9 cellular contexts compared by ENCODE assay signal in the genomic region with DNA sequence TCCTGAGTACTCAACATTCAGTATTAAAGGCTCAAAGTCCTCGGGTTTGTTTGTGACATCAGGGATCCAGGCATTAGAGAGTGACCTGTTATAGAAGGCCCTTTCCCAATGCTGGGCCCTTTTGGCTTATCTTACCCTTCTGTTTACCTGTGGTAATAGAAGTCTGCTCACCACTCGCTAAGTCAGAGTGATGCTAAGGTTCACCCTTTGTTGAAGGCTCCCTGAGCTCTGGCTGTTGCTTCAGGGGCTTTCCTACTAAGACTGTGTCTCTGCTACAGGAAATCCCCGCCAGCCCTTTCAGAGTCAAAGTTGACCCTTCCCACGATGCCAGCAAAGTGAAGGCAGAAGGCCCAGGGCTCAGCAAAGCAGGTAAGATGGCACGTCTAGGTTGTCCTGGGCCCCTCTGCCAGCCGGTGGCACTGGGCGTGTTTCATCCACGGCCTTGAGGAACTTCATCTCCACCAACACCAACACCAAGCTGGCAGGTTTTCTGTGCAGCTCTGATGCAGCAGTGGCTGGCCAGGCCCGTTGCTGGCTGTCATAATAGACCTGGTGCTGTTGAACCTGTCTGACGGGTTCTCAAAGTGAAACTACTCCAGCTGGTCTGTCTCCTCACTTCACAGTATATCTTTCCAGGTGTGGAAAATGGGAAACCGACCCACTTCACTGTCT.
DNase-seq lines count a peak whose midpoint lies in the region; ATAC-seq and TF ChIP-seq lines count a peak whose summit lies in the region.
"Had no signal": no experiment of that assay in that cellular context is flagged by ENCODE, and none has a peak within 500 bp of the region (broad histone marks: within the 10 kb centered on the region; RNA-seq: fewer than 3 reads in every experiment).

No MANE protein-coding gene starts in this region.

- no peak for TF ChIP-seq CTCF in lower lobe of right lung (IDR thresholded peaks at IDR 0.05)

- intact Hi-C loops in lower lobe of right lung (cut with DNase I) = no loop called here

- no peaks in the 10 kb centered on the region for H3K9me3 ChIP-seq in lower lobe of right lung

- no peak overlapping the region for H3K4me3 ChIP-seq in lower lobe of right lung
- no peak overlapping the region for H3K4me3 ChIP-seq in H7 (ENCODE audit: insufficient read depth, low read depth, low read length)

- peak; percentile 48 for ATAC-seq in GM21786 (IDR thresholded peaks at IDR 0.05; ENCODE audit: unreplicated experiment)
- peak; percentile 89 to 95 for ATAC-seq in lower lobe of right lung

- H3K27ac ChIP-seq in lower lobe of right lung = peak overlapping the region; percentile 49

- H3K36me3 ChIP-seq in lower lobe of right lung (peaks cover 77% of the 10 kb centered on the region), H7 (replicated peaks; ENCODE audit: control insufficient read depth, insufficient read depth, low read length) (peaks cover 46% of the 10 kb centered on the region)

- H3K27me3 ChIP-seq in lower lobe of right lung (ENCODE audit: low read depth) (no peaks in the 10 kb centered on the region), H7 (ENCODE audit: control insufficient read depth, insufficient read depth, low read length) (no peaks in the 10 kb centered on the region)

- H3K4me1 ChIP-seq in lower lobe of right lung = peaks cover 10% of the 10 kb centered on the region

- TF ChIP-seq POLR2A in erythroblast (IDR thresholded peaks at IDR 0.05; ENCODE audit: low read length) = no peak

- peak; percentile 2 for DNase-seq in DMS153 treated with DMSO at 0.1 percent for 48 hours (lab: John Stamatoyannopoulos, UW; ENCODE audit: unreplicated experiment)
- peak; percentile 75 to 90 for DNase-seq in NCI-H526 (lab: John Stamatoyannopoulos, UW)
- peak; percentile 78 for DNase-seq in lower lobe of right lung
- DNase-seq in NCI-H524 (lab: John Stamatoyannopoulos, UW) = no peak
- DNase-seq in H7 = no peak
- no peak for DNase-seq in activated T-cell treated with anti-CD3 and anti-CD28 coated beads for 4 hours
- DNase-seq in erythroblast (lab: John Stamatoyannopoulos, UW) = no peak
- DNase-seq: IMR-90 had no signal

Comparison
In these comparisons a context has a peak if more than half of its experiments do, and no peak if none do; other contexts are left out.
1. DNase-seq: peak in DMS153 treated with DMSO at 0.1 percent for 48 hours (single experiment), NCI-H526 (2 of 2) and lower lobe of right lung (single experiment); none in NCI-H524 (0 of 2), H7 (single experiment), activated T-cell treated with anti-CD3 and anti-CD28 coated beads for 4 hours (single experiment) and erythroblast (0 of 2).